In the genomic region with DNA sequence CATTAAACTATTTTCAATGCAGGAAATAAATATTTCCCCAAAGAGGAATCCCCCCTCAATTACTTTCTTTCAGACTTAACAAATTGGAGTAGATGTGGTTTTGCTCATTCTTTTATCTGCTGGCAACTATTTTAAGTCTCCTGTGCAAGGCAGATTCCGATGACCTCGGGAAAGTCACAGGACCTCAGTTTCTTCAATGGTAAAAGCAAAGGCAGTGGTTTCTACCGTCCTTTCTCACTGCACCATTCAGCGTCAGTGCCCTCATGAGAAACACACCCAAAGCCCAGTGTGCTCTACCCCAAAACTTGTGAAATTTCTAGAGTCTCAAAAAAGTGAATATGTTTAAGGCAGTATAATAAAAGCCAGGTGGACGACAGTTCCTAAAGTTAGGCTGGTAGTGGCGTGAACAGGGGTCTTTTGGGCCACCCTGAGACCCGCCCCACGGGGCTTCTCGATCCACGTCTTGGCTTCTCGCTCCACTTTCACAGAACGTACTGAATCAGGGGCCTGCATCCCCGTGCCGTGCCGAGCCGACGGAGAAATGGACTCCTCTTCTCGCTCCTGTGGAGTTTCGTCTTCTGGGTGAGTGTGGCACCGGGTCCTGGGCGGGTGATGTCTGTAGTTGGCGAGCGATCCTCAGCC, we compare ENCODE assay signal across 8 cellular contexts. TPM values are rescaled to one million over a fixed set of nuclear protein-coding genes. Genes with fewer than 3 reads are reported as not detected.
A peak's percentile ranks its signal among the peaks of the same experiment; 100 is the strongest.
DNase-seq lines count a peak whose midpoint lies in the region; ATAC-seq and TF ChIP-seq lines count a peak whose summit lies in the region.

No MANE protein-coding gene starts in this region.

- H3K4me1 ChIP-seq in BE2C (peaks cover 5% of the 10 kb centered on the region; the same call in 1 of the 2 replicates), osteoblast (ENCODE audit: insufficient read depth, low read length) (peaks cover 18% of the 10 kb centered on the region)

- peaks cover 30% of the 10 kb centered on the region for H3K4me1 Mint-ChIP-seq in activated naive CD4-positive, alpha-beta T cell treated with anti-CD3 and anti-CD28 coated beads, Interleukin-2, amount 50 U/mL, for 24 hours

- H2AFZ ChIP-seq in osteoblast (ENCODE audit: low read length), result peak overlapping the region; percentile 92

- H3K36me3 ChIP-seq in BE2C, result no peaks in the 10 kb centered on the region
- no peaks in the 10 kb centered on the region for H3K36me3 ChIP-seq in osteoblast (ENCODE audit: insufficient read depth, low read length)

- no peaks in the 10 kb centered on the region for H3K9me3 Mint-ChIP-seq in activated naive CD4-positive, alpha-beta T cell treated with anti-CD3 and anti-CD28 coated beads, Interleukin-2, amount 50 U/mL, for 24 hours

- H3K9me3 ChIP-seq in BE2C (no peaks in the 10 kb centered on the region), osteoblast (ENCODE audit: low read depth, low read length) (no peaks in the 10 kb centered on the region)

- H3K4me2 ChIP-seq in osteoblast (ENCODE audit: insufficient read depth, low read length), result peak overlapping the region; percentile 93

- peaks cover 32% of the 10 kb centered on the region for H3K79me2 ChIP-seq in osteoblast (ENCODE audit: insufficient read depth, low read length)

- no peaks in the 10 kb centered on the region for H3K27me3 ChIP-seq in BE2C
- H3K27me3 ChIP-seq in osteoblast (ENCODE audit: insufficient read depth, low read length), result peaks cover 3% of the 10 kb centered on the region

- H4K20me1 ChIP-seq in osteoblast (ENCODE audit: insufficient read depth, low read length), result peaks cover 15% of the 10 kb centered on the region

- H3K4me3 ChIP-seq in BE2C (ENCODE audit: low read depth, low read length), result peak overlapping the region; percentile 95
- H3K4me3 ChIP-seq in osteoblast (ENCODE audit: insufficient read depth, low read length), result peak overlapping the region; percentile 94

- peak overlapping the region; percentile 96 for H3K4me3 Mint-ChIP-seq in activated naive CD4-positive, alpha-beta T cell treated with anti-CD3 and anti-CD28 coated beads, Interleukin-2, amount 50 U/mL, for 24 hours

- no peak for TF ChIP-seq CTCF in BE2C (IDR thresholded peaks at IDR 0.05; ENCODE audit: low read depth, low read length)
- no peak for TF ChIP-seq CTCF in osteoblast (IDR thresholded peaks at IDR 0.05; ENCODE audit: extremely low read depth, low read depth, low read length)

- H3K27ac Mint-ChIP-seq in activated naive CD4-positive, alpha-beta T cell treated with anti-CD3 and anti-CD28 coated beads, Interleukin-2, amount 50 U/mL, for 24 hours, result peak overlapping the region; percentile 98

- peaks cover 2% of the 10 kb centered on the region for H3K36me3 Mint-ChIP-seq in activated naive CD4-positive, alpha-beta T cell treated with anti-CD3 and anti-CD28 coated beads, Interleukin-2, amount 50 U/mL, for 24 hours

- peak; percentile 24 for ATAC-seq in GM19025 (IDR thresholded peaks at IDR 0.05; ENCODE audit: low read depth, unreplicated experiment)
- peak; percentile 40 for ATAC-seq in Right ventricle myocardium superior (ENCODE audit: poor library complexity)

- H3K27ac ChIP-seq in osteoblast (ENCODE audit: low read depth, low read length), result peak overlapping the region; percentile 89

- no peaks in the 10 kb centered on the region for H3K27me3 Mint-ChIP-seq in activated naive CD4-positive, alpha-beta T cell treated with anti-CD3 and anti-CD28 coated beads, Interleukin-2, amount 50 U/mL, for 24 hours

- intact Hi-C loops in Right ventricle myocardium superior (cut with DNase I), result loop anchor here (2.0 to 10.0 kb wide), 3 partner anchors 141 to 399 kb away; no protein-coding TSS in a partner anchor

- DNase-seq in BE2C (no peak), HuH-7 (ENCODE audit: low spot score) (peak; percentile 89), Right ventricle myocardium superior (no peak), osteoblast (ENCODE audit: insufficient read length, low spot score, missing footprints) (peak; percentile 89), NCI-H1694 treated with DMSO at 0.1 percent for 48 hours (lab: John Stamatoyannopoulos, UW) (no peak), UCSD-AML1 (lab: John Stamatoyannopoulos, UW; ENCODE audit: unreplicated experiment) (no peak)

RNA-seq across cellular contexts. Expression of a gene that starts 1.3 kb away (rescaled TPM):
- 28.2 TPM for polyA plus RNA-seq in BE2C (2012; ENCODE audit: insufficient read depth, insufficient read length, low read depth)
- 192 TPM for total RNA-seq in Right ventricle myocardium superior
- 85.7 and 88.7 TPM in 2 replicates for total RNA-seq in osteoblast

Comparison
In these comparisons a context has a peak if more than half of its experiments do, and no peak if none do; other contexts are left out.
1. DNase-seq: peak in HuH-7 (single experiment) and osteoblast (single experiment); none in BE2C (single experiment), Right ventricle myocardium superior (single experiment), NCI-H1694 treated with DMSO at 0.1 percent for 48 hours (single experiment) and UCSD-AML1 (single experiment).